ENCODE assay signal across 22 cellular contexts in the genomic region with DNA sequence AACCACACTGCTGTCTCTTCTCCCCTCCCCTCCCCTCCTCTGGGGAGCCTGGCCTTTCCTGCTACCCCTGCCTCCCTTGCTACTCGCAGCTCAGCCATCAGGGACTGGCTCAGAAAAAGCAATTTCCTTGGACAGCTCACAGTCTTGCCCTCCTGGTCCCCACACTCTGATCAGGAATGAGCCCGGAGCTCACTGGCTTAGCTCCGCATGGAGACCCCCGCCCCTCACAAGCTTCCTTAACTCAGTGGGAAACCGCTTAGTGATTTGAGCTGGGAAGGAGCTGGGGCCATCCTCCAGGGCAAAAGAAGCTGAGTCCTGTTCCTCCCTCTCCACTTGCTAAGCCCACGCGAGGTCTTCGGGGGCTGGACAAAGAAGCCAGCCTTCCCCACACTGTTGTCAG.
DNase-seq lines count a peak whose midpoint lies in the region; ATAC-seq and TF ChIP-seq lines count a peak whose summit lies in the region.
"Had no signal": no experiment of that assay in that cellular context is flagged by ENCODE, and none has a peak within 500 bp of the region (broad histone marks: within the 10 kb centered on the region; RNA-seq: fewer than 3 reads in every experiment).

No MANE protein-coding gene starts in this region.

- H3K27me3 ChIP-seq in H7 (ENCODE audit: control insufficient read depth, insufficient read depth, low read length) (no peaks in the 10 kb centered on the region), endodermal cell (ENCODE audit: control insufficient read depth, insufficient read depth, low read length, poor library complexity, severe bottlenecking) (no peaks in the 10 kb centered on the region), neural progenitor cell (no peaks in the 10 kb centered on the region)
- H3K27me3 ChIP-seq: Peyer's patch had no signal

- H2AFZ ChIP-seq in neural progenitor cell (replicated peaks): no peak overlapping the region

- peaks cover 53% of the 10 kb centered on the region for H3K36me3 Mint-ChIP-seq in brain
- no peaks in the 10 kb centered on the region for H3K36me3 Mint-ChIP-seq in endodermal cell (ENCODE audit: low read depth)
- H3K36me3 Mint-ChIP-seq in neural progenitor cell: peaks cover 8% of the 10 kb centered on the region
- no peaks in the 10 kb centered on the region for H3K36me3 Mint-ChIP-seq in activated naive CD8-positive, alpha-beta T cell treated with anti-CD3 and anti-CD28 coated beads, Interleukin-2, amount 50 U/mL, for 24 hours (ENCODE audit: low read depth)
- H3K36me3 Mint-ChIP-seq: CD4-positive, alpha-beta memory T cell had no signal

- H3K79me2 ChIP-seq in neural progenitor cell (ENCODE audit: low read depth): no peaks in the 10 kb centered on the region

- peak overlapping the region; percentile 53 for H3K27ac ChIP-seq in endodermal cell (ENCODE audit: low read depth, low read length)
- peak overlapping the region; percentile 11 for H3K27ac ChIP-seq in neural progenitor cell
- H3K27ac ChIP-seq: Peyer's patch had no signal

- no peaks in the 10 kb centered on the region for H3K9me3 Mint-ChIP-seq in brain
- no peaks in the 10 kb centered on the region for H3K9me3 Mint-ChIP-seq in endodermal cell
- no peaks in the 10 kb centered on the region for H3K9me3 Mint-ChIP-seq in neural progenitor cell
- peaks cover 3% of the 10 kb centered on the region for H3K9me3 Mint-ChIP-seq in activated naive CD8-positive, alpha-beta T cell treated with anti-CD3 and anti-CD28 coated beads, Interleukin-2, amount 50 U/mL, for 24 hours

- TF ChIP-seq CTCF in brain (conservative IDR thresholded peaks at IDR 0.05) (no peak), endodermal cell (conservative IDR thresholded peaks at IDR 0.05) (no peak), neural progenitor cell (IDR thresholded peaks at IDR 0.05) (no peak)

- 50 to 53% methylated on average over 6 to 8 of the region's 8 CpGs for WGBS in endodermal cell (ENCODE audit: insufficient coverage in 1 of 2, insufficient read length in 1 of 2), 2 experiments

- H3K27me3 Mint-ChIP-seq in brain (no peaks in the 10 kb centered on the region), endodermal cell (ENCODE audit: insufficient read depth) (peaks cover 3% of the 10 kb centered on the region), neural progenitor cell (ENCODE audit: insufficient read depth, low read depth) (peaks cover 5% of the 10 kb centered on the region)
- peaks cover 8% of the 10 kb centered on the region for H3K27me3 Mint-ChIP-seq in activated naive CD8-positive, alpha-beta T cell treated with anti-CD3 and anti-CD28 coated beads, Interleukin-2, amount 50 U/mL, for 24 hours

- H4K20me1 ChIP-seq in neural progenitor cell (ENCODE audit: low read depth): peaks cover 10% of the 10 kb centered on the region

- H3K9me3 ChIP-seq in endodermal cell (ENCODE audit: control insufficient read depth, low read length): no peaks in the 10 kb centered on the region
- no peaks in the 10 kb centered on the region for H3K9me3 ChIP-seq in neural progenitor cell (ENCODE audit: low read depth)
- H3K9me3 ChIP-seq: Caco-2, Peyer's patch had no signal

- H3K4me1 Mint-ChIP-seq in brain (peaks cover 70% of the 10 kb centered on the region), endodermal cell (peaks cover 8% of the 10 kb centered on the region), neural progenitor cell (peaks cover 41% of the 10 kb centered on the region)
- no peaks in the 10 kb centered on the region for H3K4me1 Mint-ChIP-seq in activated naive CD8-positive, alpha-beta T cell treated with anti-CD3 and anti-CD28 coated beads, Interleukin-2, amount 50 U/mL, for 24 hours
- H3K4me1 Mint-ChIP-seq: CD4-positive, alpha-beta memory T cell had no signal

- no peak overlapping the region for H3K4me3 Mint-ChIP-seq in brain
- H3K4me3 Mint-ChIP-seq in endodermal cell: no peak overlapping the region
- H3K4me3 Mint-ChIP-seq in neural progenitor cell: no peak overlapping the region
- no peak overlapping the region for H3K4me3 Mint-ChIP-seq in activated naive CD8-positive, alpha-beta T cell treated with anti-CD3 and anti-CD28 coated beads, Interleukin-2, amount 50 U/mL, for 24 hours
- H3K4me3 Mint-ChIP-seq: CD4-positive, alpha-beta memory T cell had no signal

- in situ Hi-C loops in G401 (cut with HindIII; ENCODE audit: low sequenced_read_pairs): no loop called here

- H3F3A ChIP-seq in neural progenitor cell (ENCODE audit: low read depth): peaks cover 14% of the 10 kb centered on the region

- H3K9ac ChIP-seq in endodermal cell (ENCODE audit: extremely low read depth, low read length, poor library complexity, severe bottlenecking) (no peak overlapping the region), neural progenitor cell (no peak overlapping the region)

- DNase-seq in H7 (peak; percentile 79), endodermal cell (peak; percentile 73), neural progenitor cell (ENCODE audit: low spot score) (peak; percentile 87), G401 (ENCODE audit: low spot score) (no peak), GDM1 (lab: John Stamatoyannopoulos, UW) (no peak)
- no peak for DNase-seq in activated naive CD8-positive, alpha-beta T cell treated with anti-CD3 and anti-CD28 coated beads, Interleukin-2, amount 50 U/mL, for 24 hours
- DNase-seq: Caco-2; CD4-positive, alpha-beta memory T cell; DMS 273 treated with DMSO at 0.1 percent for 48 hours; DMS79 treated with DMSO at 0.1 percent for 48 hours; GOT3; Kasumi-1; MM.1S; NCI-H1092; NCI-H1436 treated with DMSO at 0.1 percent for 48 hours; NCI-H2029; NCI-H345; NCI-H524 treated with DMSO at 0.1 percent for 48 hours; NCI-H82; Peyer's patch had no signal

- H3K4me1 ChIP-seq in endodermal cell (ENCODE audit: control insufficient read depth, insufficient read depth, low read length) (no peaks in the 10 kb centered on the region), neural progenitor cell (peaks cover 23% of the 10 kb centered on the region)
- H3K4me1 ChIP-seq: Caco-2, Peyer's patch had no signal

- H3K36me3 ChIP-seq in H7 (replicated peaks; ENCODE audit: control insufficient read depth, insufficient read depth, low read length): peaks cover 10% of the 10 kb centered on the region
- no peaks in the 10 kb centered on the region for H3K36me3 ChIP-seq in endodermal cell (ENCODE audit: control insufficient read depth, insufficient read depth, low read length)
- H3K36me3 ChIP-seq in neural progenitor cell: no peaks in the 10 kb centered on the region

- H3K4me2 ChIP-seq in neural progenitor cell: peak overlapping the region; percentile 8

- H3K4me3 ChIP-seq in H7 (ENCODE audit: insufficient read depth, low read depth, low read length) (no peak overlapping the region), endodermal cell (ENCODE audit: low read length) (no peak overlapping the region), neural progenitor cell (no peak overlapping the region)
- H3K4me3 ChIP-seq: Peyer's patch had no signal

- H3K27ac Mint-ChIP-seq in brain (peak overlapping the region in 4 of 5 experiments; percentile 25 to 87 (median 72)), endodermal cell (no peak overlapping the region), neural progenitor cell (peak overlapping the region; percentile 0)
- H3K27ac Mint-ChIP-seq in activated naive CD8-positive, alpha-beta T cell treated with anti-CD3 and anti-CD28 coated beads, Interleukin-2, amount 50 U/mL, for 24 hours: no peak overlapping the region
- H3K27ac Mint-ChIP-seq: CD4-positive, alpha-beta memory T cell had no signal

- ATAC-seq in activated naive CD8-positive, alpha-beta T cell treated with anti-CD3 and anti-CD28 coated beads, Interleukin-2, amount 50 U/mL, for 24 hours: no peak
- ATAC-seq: SK-N-SH treated with all-trans-retinoic acid at 6 μM for 48 hours had no signal

Comparison
In these comparisons a context has a peak if more than half of its experiments do, and no peak if none do; other contexts are left out.
1. DNase-seq: peak in H7 (single experiment), endodermal cell (single experiment) and neural progenitor cell (single experiment); none in G401 (single experiment), GDM1 (single experiment) and activated naive CD8-positive, alpha-beta T cell treated with anti-CD3 and anti-CD28 coated beads, Interleukin-2, amount 50 U/mL, for 24 hours (single experiment).
2. H3K27ac Mint-ChIP-seq: peak in brain (4 of 5) and neural progenitor cell (single experiment); none in endodermal cell (single experiment) and activated naive CD8-positive, alpha-beta T cell treated with anti-CD3 and anti-CD28 coated beads, Interleukin-2, amount 50 U/mL, for 24 hours (single experiment).